ENCODE assay signal across 8 cellular contexts in genomic region chr1:229253170-229253974, GRCh38. TPM values are rescaled to one million over a fixed set of nuclear protein-coding genes. Genes with fewer than 3 reads are reported as not detected.
DNase-seq lines count a peak whose midpoint lies in the region; ATAC-seq and TF ChIP-seq lines count a peak whose summit lies in the region.

No MANE protein-coding gene starts in this region.

- no peak overlapping the region for H3K4me3 ChIP-seq in PC-9
- peak overlapping the region; percentile 51 for H3K4me3 ChIP-seq in endocrine pancreas (ENCODE audit: control insufficient read depth, insufficient read depth, low read length)
- H3K4me3 ChIP-seq in stomach, result no peak overlapping the region

- no peak for TF ChIP-seq EP300 in stomach (IDR thresholded peaks at IDR 0.05)

- 14 to 30% (median 24%) methylated on average over 13 of the region's 13 CpGs for WGBS in stomach, 5 donors

- intact Hi-C loops in PC-9 (cut with micrococcal nuclease; ENCODE audit: unreplicated experiment), result loop anchor here (1.0 kb wide), 1 partner anchor 24 kb away; no protein-coding TSS in a partner anchor
- intact Hi-C loops in stomach (cut with DNase I; ENCODE audit: low total_unique reads), result loop anchor here (10.0 kb wide), 1 partner anchor 221 kb away; no protein-coding TSS in a partner anchor

- no peaks in the 10 kb centered on the region for H3K79me2 ChIP-seq in PC-9 (ENCODE audit: low read depth)

- H3K27me3 ChIP-seq in PC-9 (ENCODE audit: insufficient read depth, low read depth) (peaks cover 6% of the 10 kb centered on the region; the same call in 1 of the 2 replicates), endocrine pancreas (ENCODE audit: control insufficient read depth, insufficient read depth, low read length) (no peaks in the 10 kb centered on the region), stomach (no peaks in the 10 kb centered on the region)

- no peaks in the 10 kb centered on the region for H3K9me2 ChIP-seq in PC-9 (ENCODE audit: insufficient read depth)

- DNase-seq in EH (ENCODE audit: low read depth), result peak; percentile 34
- DNase-seq in PC-9, result peak in 1 of 2 experiments; percentile 56
- no peak for DNase-seq in stomach
- DNase-seq in DMS79 treated with DMSO at 0.1 percent for 48 hours (lab: John Stamatoyannopoulos, UW), result no peak
- no peak for DNase-seq in GM19238 (ENCODE audit: insufficient read length, low spot score)

- H3F3A ChIP-seq in PC-9 (ENCODE audit: insufficient read depth, low read depth), result no peaks in the 10 kb centered on the region

- CTCF ChIA-PET in PC-9 (lab: Charles Lee), result interaction anchor here (0.6 kb wide), 2 partner anchors 238 to 565 kb away, joined by 3 to 6 read pairs; no protein-coding TSS in a partner anchor

- H3K4me2 ChIP-seq in PC-9, result peak overlapping the region; percentile 60

- no peaks in the 10 kb centered on the region for H4K20me1 ChIP-seq in PC-9 (ENCODE audit: insufficient read depth)

- ATAC-seq in HG02981 (IDR thresholded peaks at IDR 0.05; ENCODE audit: unreplicated experiment), result peak; percentile 73
- no peak for ATAC-seq in GM18858 (IDR thresholded peaks at IDR 0.05; ENCODE audit: unreplicated experiment)

- TF ChIP-seq POLR2A in stomach (IDR thresholded peaks at IDR 0.05), result no peak

- TF ChIP-seq CTCF in PC-9 (conservative IDR thresholded peaks at IDR 0.05) (no peak), stomach (IDR thresholded peaks at IDR 0.05) (no peak)

- H3K36me3 ChIP-seq in PC-9 (ENCODE audit: low read depth) (no peaks in the 10 kb centered on the region), endocrine pancreas (ENCODE audit: control insufficient read depth, insufficient read depth, low read length) (no peaks in the 10 kb centered on the region), stomach (no peaks in the 10 kb centered on the region)

- no TSS peak for BruUV-seq in PC-9 (replicated peaks; lab: Mats Ljungman, UMichigan)

- no peak overlapping the region for H3K9ac ChIP-seq in endocrine pancreas (ENCODE audit: control insufficient read depth, insufficient read depth, low read length)

- H3K27ac ChIP-seq in PC-9 (no peak overlapping the region), stomach (peak overlapping the region in 3 of 5 donors; percentile 48 to 59 (median 52))

- POLR2A ChIA-PET in PC-9 (lab: Charles Lee; ENCODE audit: unreplicated experiment), result interaction anchor here (0.7 kb wide), 1 partner anchor 183 kb away, joined by 7 read pairs; no protein-coding TSS in a partner anchor

- H2AFZ ChIP-seq in PC-9, result no peak overlapping the region

- H3K4me1 ChIP-seq in PC-9 (replicated peaks; ENCODE audit: insufficient read depth) (0 out of 2 replicates have a peak, but pooled peaks cover 5% of the 10 kb centered on the region), endocrine pancreas (ENCODE audit: control insufficient read depth, insufficient read depth, low read length) (no peaks in the 10 kb centered on the region), stomach (peaks cover 0 to 25% (median 7%) of the 10 kb centered on the region in 4 donors)

- H3K9me3 ChIP-seq in PC-9 (ENCODE audit: insufficient read depth, low read depth), result no peaks in the 10 kb centered on the region
- H3K9me3 ChIP-seq in endocrine pancreas (ENCODE audit: control insufficient read depth, low read length), result no peaks in the 10 kb centered on the region
- no peaks in the 10 kb centered on the region for H3K9me3 ChIP-seq in stomach

RNA-seq across cellular contexts. Expression of gene RAB4A, which starts 17.5 kb away (rescaled TPM):
- 29.0 and 33.7 TPM in 2 replicates for total RNA-seq in PC-9 (2021)
- total RNA-seq in stomach, result 100 to 1,000 TPM in 1 of 5 donors, 10 to 100 TPM in 4; 24.1 to 277 (median 41.4) TPM
- 10 to 100 TPM; 43.8 to 90.6 (median 58.9) TPM for polyA plus RNA-seq in stomach
